Comparison of ENCODE assay signal across 1 cellular context in the genomic region with DNA sequence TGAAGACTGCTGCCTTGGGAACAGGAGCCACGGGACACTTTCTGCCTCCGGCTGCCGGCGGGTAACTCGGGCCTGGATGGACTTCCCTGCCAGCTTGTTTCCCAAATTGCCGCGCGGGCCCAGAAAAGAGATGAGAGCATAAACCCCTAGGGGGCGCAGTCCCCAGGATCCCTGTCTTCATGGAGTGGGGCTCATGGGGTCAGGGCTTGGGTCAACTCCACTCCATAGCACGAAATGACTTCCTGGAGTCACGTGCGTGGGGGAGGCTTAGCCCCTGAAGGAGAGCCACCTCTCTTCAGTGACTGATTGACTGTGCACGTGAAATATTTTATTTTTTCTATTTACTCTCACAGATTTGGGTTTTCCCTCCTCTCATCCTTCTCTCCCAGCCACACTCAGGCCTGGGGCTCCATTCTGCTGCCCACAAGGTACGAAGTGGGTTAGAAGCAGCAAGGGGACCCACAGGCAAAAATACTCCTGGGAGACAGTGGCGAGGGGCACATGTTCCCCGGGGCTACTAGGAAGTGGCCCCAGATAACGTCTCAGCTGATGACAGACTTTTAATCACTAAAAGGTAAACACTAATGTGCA.
TF ChIP-seq lines count a peak whose summit lies in the region.

No MANE protein-coding gene starts in this region.

TF ChIP-seq in K562, 482 proteins besides CTCF, POLR2A, EP300 and RAD21 (continued from another document and continues in another):
- no peak for TF ChIP-seq THRB (CRISPR knock-in tag; conservative IDR thresholded peaks at IDR 0.05)
- TF ChIP-seq, protein P1, sequence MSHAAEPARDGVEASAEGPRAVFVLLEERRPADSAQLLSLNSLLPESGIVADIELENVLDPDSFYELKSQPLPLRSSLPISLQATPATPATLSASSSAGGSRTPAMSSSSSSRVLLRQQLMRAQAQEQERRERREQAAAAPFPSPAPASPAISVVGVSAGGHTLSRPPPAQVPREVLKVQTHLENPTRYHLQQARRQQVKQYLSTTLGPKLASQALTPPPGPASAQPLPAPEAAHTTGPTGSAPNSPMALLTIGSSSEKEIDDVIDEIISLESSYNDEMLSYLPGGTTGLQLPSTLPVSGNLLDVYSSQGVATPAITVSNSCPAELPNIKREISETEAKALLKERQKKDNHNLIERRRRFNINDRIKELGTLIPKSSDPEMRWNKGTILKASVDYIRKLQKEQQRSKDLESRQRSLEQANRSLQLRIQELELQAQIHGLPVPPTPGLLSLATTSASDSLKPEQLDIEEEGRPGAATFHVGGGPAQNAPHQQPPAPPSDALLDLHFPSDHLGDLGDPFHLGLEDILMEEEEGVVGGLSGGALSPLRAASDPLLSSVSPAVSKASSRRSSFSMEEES (CRISPR knock-in tag; IDR thresholded peaks at IDR 0.05): peak; percentile 32; the same call in 1 of the 2 replicates
- no peak for TF ChIP-seq TCF7L2 (IDR thresholded peaks at IDR 0.05; ENCODE audit: low read depth, low read length)
- TF ChIP-seq MYC (IDR thresholded peaks at IDR 0.05; ENCODE audit: low read depth, low read length): peak; percentile 58
- TF ChIP-seq MYC (CRISPR knock-in tag; IDR thresholded peaks at IDR 0.05; ENCODE audit: borderline replicate concordance, low read depth): no peak
- no peak for TF ChIP-seq NR2C2 (CRISPR knock-in tag; IDR thresholded peaks at IDR 0.05)
- TF ChIP-seq NR2C2 (tag; IDR thresholded peaks at IDR 0.05): peak; percentile 66
- TF ChIP-seq XRCC5 (IDR thresholded peaks at IDR 0.05; ENCODE audit: low read depth, low read length): no peak
- TF ChIP-seq MAZ (CRISPR knock-in tag; conservative IDR thresholded peaks at IDR 0.05 in 1 of 2, IDR thresholded peaks at IDR 0.05 in 1 of 2): peak in 1 of 2 experiments; percentile 41; a peak in 1 of 4 replicates
- no peak for TF ChIP-seq KLF16 (IDR thresholded peaks at IDR 0.05)
- TF ChIP-seq, protein P2, sequence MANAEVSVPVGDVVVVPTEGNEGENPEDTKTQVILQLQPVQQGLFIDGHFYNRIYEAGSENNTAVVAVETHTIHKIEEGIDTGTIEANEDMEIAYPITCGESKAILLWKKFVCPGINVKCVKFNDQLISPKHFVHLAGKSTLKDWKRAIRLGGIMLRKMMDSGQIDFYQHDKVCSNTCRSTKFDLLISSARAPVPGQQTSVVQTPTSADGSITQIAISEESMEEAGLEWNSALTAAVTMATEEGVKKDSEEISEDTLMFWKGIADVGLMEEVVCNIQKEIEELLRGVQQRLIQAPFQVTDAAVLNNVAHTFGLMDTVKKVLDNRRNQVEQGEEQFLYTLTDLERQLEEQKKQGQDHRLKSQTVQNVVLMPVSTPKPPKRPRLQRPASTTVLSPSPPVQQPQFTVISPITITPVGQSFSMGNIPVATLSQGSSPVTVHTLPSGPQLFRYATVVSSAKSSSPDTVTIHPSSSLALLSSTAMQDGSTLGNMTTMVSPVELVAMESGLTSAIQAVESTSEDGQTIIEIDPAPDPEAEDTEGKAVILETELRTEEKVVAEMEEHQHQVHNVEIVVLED (CRISPR knock-in tag; IDR thresholded peaks at IDR 0.05): no peak
- no peak for TF ChIP-seq ZNF511 (CRISPR knock-in tag; IDR thresholded peaks at IDR 0.05)
- TF ChIP-seq PCBP1 (IDR thresholded peaks at IDR 0.05; ENCODE audit: low read depth, low read length, poor library complexity, severe bottlenecking): no peak
- TF ChIP-seq FOXA3 (CRISPR knock-in tag; conservative IDR thresholded peaks at IDR 0.05 in 1 of 2, IDR thresholded peaks at IDR 0.05 in 1 of 2): 0 out of 4 replicates have a peak, but pooled peaks of 1 of the 2 experiments have one; percentile 9
- TF ChIP-seq TGIF2 (CRISPR knock-in tag; IDR thresholded peaks at IDR 0.05): no peak
- TF ChIP-seq HOMEZ (CRISPR knock-in tag; IDR thresholded peaks at IDR 0.05): no peak
- no peak for TF ChIP-seq TOE1 (IDR thresholded peaks at IDR 0.05; ENCODE audit: borderline replicate concordance)
- no peak for TF ChIP-seq TOE1 (CRISPR knock-in tag; IDR thresholded peaks at IDR 0.05; ENCODE audit: borderline replicate concordance, low read depth)
- no peak for TF ChIP-seq CBFA2T2 (conservative IDR thresholded peaks at IDR 0.05)
- TF ChIP-seq MGA (IDR thresholded peaks at IDR 0.05): 0 out of 2 replicates have a peak, but pooled peaks have one; percentile 29
- no peak for TF ChIP-seq KDM2B (CRISPR knock-in tag; IDR thresholded peaks at IDR 0.05)
- 0 out of 4 replicates have a peak, but pooled peaks of 1 of the 2 experiments have one; percentile 7 for TF ChIP-seq RCOR1 (IDR thresholded peaks at IDR 0.05; ENCODE audit: borderline replicate concordance in 1 of 2, low read depth in 2 of 2, low read length in 2 of 2)
- TF ChIP-seq KAT8 (IDR thresholded peaks at IDR 0.05; ENCODE audit: low read depth): no peak
- TF ChIP-seq EZH2 (IDR thresholded peaks at IDR 0.05; ENCODE audit: borderline replicate concordance, low read depth, low read length): no peak
- TF ChIP-seq NR2C1 (IDR thresholded peaks at IDR 0.05): 0 out of 2 replicates have a peak, but pooled peaks have one; percentile 33
- TF ChIP-seq NR2C1 (tag; IDR thresholded peaks at IDR 0.05): peak; percentile 61
- TF ChIP-seq ZNF75A (CRISPR knock-in tag; IDR thresholded peaks at IDR 0.05): no peak
- no peak for TF ChIP-seq NFIC (IDR thresholded peaks at IDR 0.05)
- TF ChIP-seq, protein P3, sequence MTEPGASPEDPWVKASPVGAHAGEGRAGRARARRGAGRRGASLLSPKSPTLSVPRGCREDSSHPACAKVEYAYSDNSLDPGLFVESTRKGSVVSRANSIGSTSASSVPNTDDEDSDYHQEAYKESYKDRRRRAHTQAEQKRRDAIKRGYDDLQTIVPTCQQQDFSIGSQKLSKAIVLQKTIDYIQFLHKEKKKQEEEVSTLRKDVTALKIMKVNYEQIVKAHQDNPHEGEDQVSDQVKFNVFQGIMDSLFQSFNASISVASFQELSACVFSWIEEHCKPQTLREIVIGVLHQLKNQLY (CRISPR knock-in tag; conservative IDR thresholded peaks at IDR 0.05): no peak
- TF ChIP-seq SNIP1 (IDR thresholded peaks at IDR 0.05; ENCODE audit: low read depth): no peak
